In the genomic region with DNA sequence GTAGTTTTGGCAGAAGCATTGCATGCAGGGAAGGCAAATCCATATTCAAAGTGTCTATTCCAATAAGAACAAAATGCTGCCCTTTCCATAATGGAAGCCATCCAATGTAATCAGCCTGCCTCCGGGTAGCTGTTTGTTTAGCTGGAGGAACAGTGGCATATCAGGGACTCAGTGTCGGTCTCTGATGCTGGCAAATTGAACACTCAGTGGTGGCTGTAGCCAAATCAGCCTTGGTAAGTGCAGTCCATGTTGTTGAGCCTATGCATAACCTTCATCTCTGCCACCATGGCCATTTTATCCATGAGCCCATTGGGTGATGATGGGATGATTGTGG, we compare ENCODE assay signal across 24 cellular contexts.
"Had no signal": no experiment of that assay in that cellular context is flagged by ENCODE, and none has a peak within 500 bp of the region (broad histone marks: within the 10 kb centered on the region; RNA-seq: fewer than 3 reads in every experiment).

No MANE protein-coding gene starts in this region.

- H3K27me3 ChIP-seq: brain microvascular endothelial cell, esophagus muscularis mucosa, hepatocyte, right atrium auricular region, thyroid gland had no signal

- H3K27ac ChIP-seq: esophagus muscularis mucosa, hepatocyte, left ventricle myocardium inferior, psoas muscle, right atrium auricular region, thyroid gland, WERI-Rb-1 had no signal

- H3K9me3 ChIP-seq: esophagus muscularis mucosa, psoas muscle, thyroid gland had no signal

- ATAC-seq: activated CD8-positive, alpha-beta T cell treated with anti-CD3 and anti-CD28 coated beads, Interleukin-2, amount 10 ng/mL, durations not matched to agents 7 days and 5 days; activated naive CD4-positive, alpha-beta T cell treated with anti-CD3 and anti-CD28 coated beads, Interleukin-2, amount 50 U/mL, for 72 hours; activated T-helper 17 cell treated with anti-CD3 and anti-CD28 coated beads, Interleukin-2, amount 50 U/mL, for 72 hours; effector memory CD8-positive, alpha-beta T cell; natural killer cell; psoas muscle; stimulated activated naive CD8-positive, alpha-beta T cell treated with anti-CD3 and anti-CD28 coated beads, Interleukin-15, Interleukin-2, amounts not matched to agents 100 U/mL and 50 U/mL, for 24 hours had no signal

- H3K4me1 ChIP-seq: esophagus muscularis mucosa, left ventricle myocardium inferior, psoas muscle, right atrium auricular region had no signal

- DNase-seq: activated CD4-positive, alpha-beta T cell treated with anti-CD3 and anti-CD28 coated beads for 1 hour; activated CD4-positive, alpha-beta T cell treated with anti-CD3 and anti-CD28 coated beads, Interleukin-2, amount 50 U/mL, for 1 hour; activated CD8-positive, alpha-beta T cell treated with anti-CD3 and anti-CD28 coated beads, Interleukin-2, amount 10 ng/mL, durations not matched to agents 7 days and 5 days; aorta; brain microvascular endothelial cell; central memory CD4-positive, alpha-beta T cell; effector memory CD8-positive, alpha-beta T cell; glutamatergic neuron; immature natural killer cell; left ventricle myocardium inferior; natural killer cell; psoas muscle; stimulated activated CD4-positive, alpha-beta T cell treated with anti-CD3 and anti-CD28 coated beads, Interleukin-4, amount 100 ng/mL, for 4 hours; stimulated activated naive CD8-positive, alpha-beta T cell treated with anti-CD3 and anti-CD28 coated beads, Interleukin-15, Interleukin-2, amounts not matched to agents 100 U/mL and 50 U/mL, for 24 hours; substantia nigra; thyroid gland; WERI-Rb-1 had no signal

- H2AFZ ChIP-seq: hepatocyte had no signal

- H3K36me3 ChIP-seq: brain microvascular endothelial cell, esophagus muscularis mucosa, left ventricle myocardium inferior, right atrium auricular region, thyroid gland, WERI-Rb-1 had no signal

- H3K4me2 ChIP-seq: hepatocyte had no signal

- H3K4me3 ChIP-seq: esophagus muscularis mucosa, hepatocyte, left ventricle myocardium inferior, psoas muscle, right atrium auricular region, thyroid gland had no signal

- H3K79me2 ChIP-seq: hepatocyte had no signal

- FAIRE-seq: colon, frontal cortex had no signal
